In the genomic region with DNA sequence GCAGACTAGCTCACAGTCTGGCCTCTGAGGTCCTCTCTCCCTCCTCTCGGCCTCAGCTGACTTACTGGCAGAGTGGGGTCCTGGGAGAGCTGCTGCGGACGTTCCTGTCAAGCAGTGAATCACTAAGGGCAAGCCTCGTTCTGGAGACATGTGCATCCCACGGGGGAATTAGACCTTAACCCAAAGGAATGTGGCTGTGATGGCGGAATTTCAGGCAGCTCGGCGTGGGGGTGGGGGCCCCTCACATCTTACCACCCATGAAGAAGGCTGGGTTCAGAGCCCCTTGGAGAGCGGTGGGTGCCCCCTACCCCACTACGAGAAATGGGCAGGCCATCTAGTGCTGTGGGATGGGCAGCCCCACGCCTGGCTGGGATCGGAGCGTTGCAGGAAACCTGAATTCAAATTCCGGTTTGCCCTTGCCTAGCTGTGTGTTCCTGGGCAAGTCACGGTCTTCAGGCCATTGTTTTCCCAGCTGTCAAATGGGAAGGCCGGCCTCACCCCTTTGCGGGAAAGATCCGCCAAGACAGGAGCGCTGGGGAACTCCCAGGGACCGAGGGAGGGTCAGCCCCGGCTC, we compare ENCODE assay signal across 1 cellular context.
TF ChIP-seq lines count a peak whose summit lies in the region.

No MANE protein-coding gene starts in this region.

TF ChIP-seq in GM23338, 12 proteins besides CTCF, POLR2A, EP300 and RAD21 (continued from another document):
- no peak for TF ChIP-seq NANOG (IDR thresholded peaks at IDR 0.05; ENCODE audit: borderline replicate concordance)
- TF ChIP-seq ZNF331 (CRISPR knock-in tag; IDR thresholded peaks at IDR 0.05; ENCODE audit: low read depth): no peak
- TF ChIP-seq EZH2 (IDR thresholded peaks at IDR 0.05; ENCODE audit: low read depth, unreplicated experiment): no peak
